ENCODE assay signal across 13 cellular contexts in the genomic region with DNA sequence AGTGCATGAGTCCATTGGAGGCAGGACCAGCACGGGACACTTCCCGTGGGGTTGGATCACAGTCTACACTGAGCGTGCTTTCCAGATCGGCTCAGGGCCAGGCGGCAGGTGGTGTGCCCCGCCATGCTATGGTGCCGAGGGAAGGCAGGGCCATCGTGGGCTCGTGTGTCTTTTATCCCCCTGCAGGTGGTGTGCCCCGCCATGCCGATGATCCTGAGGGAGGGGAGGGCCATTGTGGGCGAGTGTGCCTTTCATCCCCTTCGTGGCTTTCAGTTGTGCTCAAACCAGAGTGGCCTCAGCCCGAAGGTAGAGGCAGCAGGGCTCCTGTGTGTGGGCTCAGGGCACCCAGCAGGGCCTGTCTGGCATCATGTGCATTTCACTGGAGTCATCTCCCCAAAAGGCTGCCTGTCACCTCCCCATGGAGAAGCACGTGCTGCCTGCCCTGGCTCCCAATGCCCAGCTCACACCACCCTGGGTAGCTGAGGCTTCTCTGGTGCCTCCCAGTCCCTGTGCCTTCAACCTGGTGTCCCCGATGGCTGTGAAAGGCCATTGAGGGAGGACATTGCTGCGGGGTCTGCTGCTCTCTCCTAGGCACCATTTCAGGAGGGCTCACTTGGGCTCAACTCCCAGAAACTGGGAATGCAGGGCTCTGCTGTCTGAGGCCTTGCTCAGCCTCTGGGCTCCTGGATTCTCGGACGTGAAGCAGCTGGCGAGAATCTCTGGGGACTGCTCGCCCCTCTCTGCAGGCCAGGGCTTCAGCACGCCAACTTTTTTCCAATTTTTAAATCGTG.
DNase-seq lines count a peak whose midpoint lies in the region; ATAC-seq and TF ChIP-seq lines count a peak whose summit lies in the region.
"Had no signal": no experiment of that assay in that cellular context is flagged by ENCODE, and none has a peak within 500 bp of the region (broad histone marks: within the 10 kb centered on the region; RNA-seq: fewer than 3 reads in every experiment).

No MANE protein-coding gene starts in this region.

- H3K4me3 ChIP-seq in ACC112 (ENCODE audit: low read depth, low read length) (peak overlapping the region; percentile 47; the same call in 1 of the 2 replicates), adrenal gland (no peak overlapping the region), rectal smooth muscle tissue (ENCODE audit: low read length) (no peak overlapping the region), OCI-LY7 (ENCODE audit: low read depth, low read length, poor library complexity, severe bottlenecking) (no peak overlapping the region)
- H3K4me3 ChIP-seq: thoracic aorta had no signal

- TF ChIP-seq CTCF in adrenal gland (IDR thresholded peaks at IDR 0.05): no peak
- no peak for TF ChIP-seq CTCF in OCI-LY7 (conservative IDR thresholded peaks at IDR 0.05; ENCODE audit: low read length)

- POLR2A ChIA-PET in OCI-LY7 (lab: Charles Lee): no interaction called here

- no peaks in the 10 kb centered on the region for H3K36me3 ChIP-seq in ACC112 (ENCODE audit: insufficient read depth, low read length)
- H3K36me3 ChIP-seq in adrenal gland (replicated peaks in 1 of 2): no peaks in the 10 kb centered on the region
- H3K36me3 ChIP-seq in rectal smooth muscle tissue (ENCODE audit: control insufficient read depth, insufficient read depth, low read length): no peaks in the 10 kb centered on the region
- no peaks in the 10 kb centered on the region for H3K36me3 ChIP-seq in OCI-LY7 (ENCODE audit: insufficient read depth, low read length)
- H3K36me3 ChIP-seq: thoracic aorta had no signal

- H3K79me2 ChIP-seq in ACC112 (ENCODE audit: control insufficient read depth, insufficient read depth, low read length, unreplicated experiment) (no peaks in the 10 kb centered on the region), OCI-LY7 (ENCODE audit: insufficient read depth, low read depth, low read length) (no peaks in the 10 kb centered on the region)

- no peak for TF ChIP-seq POLR2A in adrenal gland (IDR thresholded peaks at IDR 0.05)

- CTCF ChIA-PET in OCI-LY7 (lab: Charles Lee; ENCODE audit: unreplicated experiment): no interaction called here

- intact Hi-C loops in adrenal gland (cut with DNase I) (no loop called here), OCI-LY7 (cut with micrococcal nuclease; ENCODE audit: unreplicated experiment) (no loop called here)

- H3K4me1 ChIP-seq in ACC112 (ENCODE audit: control insufficient read depth, insufficient read depth, low read length, unreplicated experiment) (peaks cover 10% of the 10 kb centered on the region), adrenal gland (replicated peaks in 1 of 2) (peaks cover 0 to 18% of the 10 kb centered on the region in 2 donors), rectal smooth muscle tissue (ENCODE audit: control insufficient read depth, insufficient read depth, low read length) (peaks cover 22% of the 10 kb centered on the region), OCI-LY7 (ENCODE audit: insufficient read depth, low read length, poor library complexity, severe bottlenecking) (no peaks in the 10 kb centered on the region)

- H4K20me1 ChIP-seq in OCI-LY7 (ENCODE audit: insufficient read depth, low read length): no peaks in the 10 kb centered on the region

- H3K9me2 ChIP-seq in OCI-LY7 (ENCODE audit: insufficient read depth, low read length): no peaks in the 10 kb centered on the region

- no peaks in the 10 kb centered on the region for H3K9me3 ChIP-seq in adrenal gland (replicated peaks in 1 of 3)
- H3K9me3 ChIP-seq in OCI-LY7 (ENCODE audit: low read length): no peaks in the 10 kb centered on the region
- H3K9me3 ChIP-seq: thoracic aorta had no signal

- H3K27ac ChIP-seq in ACC112 (ENCODE audit: low read depth, low read length) (peak overlapping the region; percentile 95), adrenal gland (peak overlapping the region in 3 of 5 donors; percentile 23 to 73 (median 61)), rectal smooth muscle tissue (ENCODE audit: low read depth, low read length) (peak overlapping the region; percentile 93), OCI-LY7 (ENCODE audit: low read depth, low read length, poor library complexity, severe bottlenecking) (no peak overlapping the region)
- H3K27ac ChIP-seq: thoracic aorta had no signal

- no TSS peak for BruUV-seq in OCI-LY7 (replicated peaks; lab: Mats Ljungman, UMichigan)

- H2AFZ ChIP-seq in ACC112 (ENCODE audit: low read length, unreplicated experiment) (no peak overlapping the region), OCI-LY7 (ENCODE audit: low read length) (no peak overlapping the region)

- no peak overlapping the region for H3K4me2 ChIP-seq in OCI-LY7 (ENCODE audit: low read length)

- no peak overlapping the region for H3K9ac ChIP-seq in rectal smooth muscle tissue (ENCODE audit: low read length)

- DNase-seq in adrenal gland (peak in 3 of 7 donors; percentile 16 to 47 (median 19)), islet precursor cell (peak; percentile 40), CD1c-positive myeloid dendritic cell (ENCODE audit: extremely low spot score) (no peak), NCI-H226 (no peak), OCI-LY7 (ENCODE audit: low spot score) (no peak)
- DNase-seq: activated naive CD4-positive, alpha-beta T cell; DMS79; HCEC 1CT; NCI-H187 treated with DMSO at 0.1 percent for 48 hours had no signal

- ATAC-seq in HG03045 (IDR thresholded peaks at IDR 0.05; ENCODE audit: unreplicated experiment): no peak

- H3K27me3 ChIP-seq in ACC112 (ENCODE audit: insufficient read depth, low read length) (no peaks in the 10 kb centered on the region), adrenal gland (no peaks in the 10 kb centered on the region), rectal smooth muscle tissue (ENCODE audit: control insufficient read depth, insufficient read depth, low read length) (no peaks in the 10 kb centered on the region)

- WGBS in adrenal gland, 4 donors: 84 to 93% (median 89%) methylated on average over 8 to 23 of the region's 23 CpGs
